2 cellular contexts compared by ENCODE assay signal in the genomic region with DNA sequence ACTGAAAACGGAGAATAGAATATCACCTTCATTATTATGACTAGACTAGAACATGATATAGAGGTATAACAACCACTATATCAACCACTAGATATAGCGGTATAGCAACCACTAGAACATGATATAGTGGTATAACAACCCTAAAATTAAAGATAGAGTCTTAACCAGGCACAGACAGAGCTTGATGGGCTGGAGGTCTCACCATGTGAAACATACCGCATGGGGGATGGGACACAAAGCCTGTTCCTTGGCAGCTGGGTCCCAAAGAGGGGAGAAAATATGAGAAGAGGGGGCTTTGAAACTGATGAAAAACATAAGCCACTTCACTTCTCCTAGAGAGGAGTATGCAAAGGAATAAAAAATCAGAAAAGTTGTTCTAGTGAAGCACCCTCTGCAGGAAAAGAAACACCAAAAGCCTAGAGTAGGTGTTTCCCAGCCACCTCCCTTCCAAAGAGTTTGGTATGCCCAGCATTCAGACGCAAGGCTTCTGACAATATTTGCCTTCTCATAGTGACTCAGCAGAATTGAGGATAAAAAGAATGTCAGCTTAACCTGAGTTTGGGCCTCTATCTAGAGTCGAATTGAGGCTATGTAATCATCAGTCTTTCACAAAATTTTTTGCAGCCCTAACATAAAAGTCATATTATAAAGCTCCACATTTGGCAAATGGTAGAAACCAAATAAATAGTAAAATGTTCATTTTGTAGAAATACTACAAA.
TF ChIP-seq lines count a peak whose summit lies in the region.

No MANE protein-coding gene starts in this region.

TF ChIP-seq in K562, 482 proteins besides CTCF, POLR2A, EP300 and RAD21:
- TF ChIP-seq ATF7 (IDR thresholded peaks at IDR 0.05) = peak; percentile 51; the same call in 1 of the 2 replicates
- TF ChIP-seq, protein P1, sequence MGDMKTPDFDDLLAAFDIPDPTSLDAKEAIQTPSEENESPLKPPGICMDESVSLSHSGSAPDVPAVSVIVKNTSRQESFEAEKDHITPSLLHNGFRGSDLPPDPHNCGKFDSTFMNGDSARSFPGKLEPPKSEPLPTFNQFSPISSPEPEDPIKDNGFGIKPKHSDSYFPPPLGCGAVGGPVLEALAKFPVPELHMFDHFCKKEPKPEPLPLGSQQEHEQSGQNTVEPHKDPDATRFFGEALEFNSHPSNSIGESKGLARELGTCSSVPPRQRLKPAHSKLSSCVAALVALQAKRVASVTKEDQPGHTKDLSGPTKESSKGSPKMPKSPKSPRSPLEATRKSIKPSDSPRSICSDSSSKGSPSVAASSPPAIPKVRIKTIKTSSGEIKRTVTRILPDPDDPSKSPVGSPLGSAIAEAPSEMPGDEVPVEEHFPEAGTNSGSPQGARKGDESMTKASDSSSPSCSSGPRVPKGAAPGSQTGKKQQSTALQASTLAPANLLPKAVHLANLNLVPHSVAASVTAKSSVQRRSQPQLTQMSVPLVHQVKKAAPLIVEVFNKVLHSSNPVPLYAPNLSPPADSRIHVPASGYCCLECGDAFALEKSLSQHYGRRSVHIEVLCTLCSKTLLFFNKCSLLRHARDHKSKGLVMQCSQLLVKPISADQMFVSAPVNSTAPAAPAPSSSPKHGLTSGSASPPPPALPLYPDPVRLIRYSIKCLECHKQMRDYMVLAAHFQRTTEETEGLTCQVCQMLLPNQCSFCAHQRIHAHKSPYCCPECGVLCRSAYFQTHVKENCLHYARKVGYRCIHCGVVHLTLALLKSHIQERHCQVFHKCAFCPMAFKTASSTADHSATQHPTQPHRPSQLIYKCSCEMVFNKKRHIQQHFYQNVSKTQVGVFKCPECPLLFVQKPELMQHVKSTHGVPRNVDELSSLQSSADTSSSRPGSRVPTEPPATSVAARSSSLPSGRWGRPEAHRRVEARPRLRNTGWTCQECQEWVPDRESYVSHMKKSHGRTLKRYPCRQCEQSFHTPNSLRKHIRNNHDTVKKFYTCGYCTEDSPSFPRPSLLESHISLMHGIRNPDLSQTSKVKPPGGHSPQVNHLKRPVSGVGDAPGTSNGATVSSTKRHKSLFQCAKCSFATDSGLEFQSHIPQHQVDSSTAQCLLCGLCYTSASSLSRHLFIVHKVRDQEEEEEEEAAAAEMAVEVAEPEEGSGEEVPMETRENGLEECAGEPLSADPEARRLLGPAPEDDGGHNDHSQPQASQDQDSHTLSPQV (IDR thresholded peaks at IDR 0.05) = peak; percentile 54; the same call in 1 of the 2 replicates
- peak; percentile 99 for TF ChIP-seq MAFG (tag; conservative IDR thresholded peaks at IDR 0.05)
- peak; percentile 99 for TF ChIP-seq ZNF316 (IDR thresholded peaks at IDR 0.05)
- TF ChIP-seq CHD2 (IDR thresholded peaks at IDR 0.05; ENCODE audit: low read depth, low read length) = no peak
- 0 out of 2 replicates have a peak, but pooled peaks have one; percentile 22 for TF ChIP-seq EP400 (IDR thresholded peaks at IDR 0.05)
- peak; percentile 98 for TF ChIP-seq MAFF (IDR thresholded peaks at IDR 0.05; ENCODE audit: low read length)
- TF ChIP-seq NFE2 (IDR thresholded peaks at IDR 0.05; ENCODE audit: low read depth) = peak; percentile 96
- TF ChIP-seq MTA1 (IDR thresholded peaks at IDR 0.05; ENCODE audit: borderline replicate concordance) = no peak
- peak; percentile 98 for TF ChIP-seq C11orf30 (IDR thresholded peaks at IDR 0.05; ENCODE audit: low read depth)
- TF ChIP-seq MAFK (IDR thresholded peaks at IDR 0.05; ENCODE audit: low read length) = peak; percentile 95
- TF ChIP-seq NFE2L1 (tag; IDR thresholded peaks at IDR 0.05; ENCODE audit: borderline replicate concordance, low read depth) = peak; percentile 96
- no peak for TF ChIP-seq MEF2D (tag; conservative IDR thresholded peaks at IDR 0.05; ENCODE audit: low read depth)
- TF ChIP-seq FOXK2 (conservative IDR thresholded peaks at IDR 0.05 in 1 of 2, IDR thresholded peaks at IDR 0.05 in 1 of 2; ENCODE audit: low read depth in 2 of 2) = 0 out of 4 replicates have a peak, but pooled peaks of 1 of the 2 experiments have one; percentile 20
- peak; percentile 98 for TF ChIP-seq BACH1 (tag; IDR thresholded peaks at IDR 0.05)
- TF ChIP-seq ZNF583 (CRISPR knock-in tag; IDR thresholded peaks at IDR 0.05) = no peak
- no peak; the same call in 1 of the 2 replicates for TF ChIP-seq JUND (IDR thresholded peaks at IDR 0.05; ENCODE audit: borderline replicate concordance, low read depth, low read length)
- peak; percentile 27; the same call in 1 of the 3 replicates for TF ChIP-seq JUND (tag; IDR thresholded peaks at IDR 0.05; ENCODE audit: borderline replicate concordance, low read depth, low read length)
- TF ChIP-seq FOXJ3 (CRISPR knock-in tag; IDR thresholded peaks at IDR 0.05) = no peak
- TF ChIP-seq, protein P2, sequence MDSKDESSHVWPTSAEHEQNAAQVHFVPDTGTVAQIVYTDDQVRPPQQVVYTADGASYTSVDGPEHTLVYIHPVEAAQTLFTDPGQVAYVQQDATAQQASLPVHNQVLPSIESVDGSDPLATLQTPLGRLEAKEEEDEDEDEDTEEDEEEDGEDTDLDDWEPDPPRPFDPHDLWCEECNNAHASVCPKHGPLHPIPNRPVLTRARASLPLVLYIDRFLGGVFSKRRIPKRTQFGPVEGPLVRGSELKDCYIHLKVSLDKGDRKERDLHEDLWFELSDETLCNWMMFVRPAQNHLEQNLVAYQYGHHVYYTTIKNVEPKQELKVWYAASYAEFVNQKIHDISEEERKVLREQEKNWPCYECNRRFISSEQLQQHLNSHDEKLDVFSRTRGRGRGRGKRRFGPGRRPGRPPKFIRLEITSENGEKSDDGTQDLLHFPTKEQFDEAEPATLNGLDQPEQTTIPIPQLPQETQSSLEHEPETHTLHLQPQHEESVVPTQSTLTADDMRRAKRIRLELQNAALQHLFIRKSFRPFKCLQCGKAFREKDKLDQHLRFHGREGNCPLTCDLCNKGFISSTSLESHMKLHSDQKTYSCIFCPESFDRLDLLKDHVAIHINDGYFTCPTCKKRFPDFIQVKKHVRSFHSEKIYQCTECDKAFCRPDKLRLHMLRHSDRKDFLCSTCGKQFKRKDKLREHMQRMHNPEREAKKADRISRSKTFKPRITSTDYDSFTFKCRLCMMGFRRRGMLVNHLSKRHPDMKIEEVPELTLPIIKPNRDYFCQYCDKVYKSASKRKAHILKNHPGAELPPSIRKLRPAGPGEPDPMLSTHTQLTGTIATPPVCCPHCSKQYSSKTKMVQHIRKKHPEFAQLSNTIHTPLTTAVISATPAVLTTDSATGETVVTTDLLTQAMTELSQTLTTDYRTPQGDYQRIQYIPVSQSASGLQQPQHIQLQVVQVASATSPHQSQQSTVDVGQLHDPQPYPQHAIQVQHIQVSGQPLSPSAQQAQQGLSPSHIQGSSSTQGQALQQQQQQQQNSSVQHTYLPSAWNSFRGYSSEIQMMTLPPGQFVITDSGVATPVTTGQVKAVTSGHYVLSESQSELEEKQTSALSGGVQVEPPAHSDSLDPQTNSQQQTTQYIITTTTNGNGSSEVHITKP (IDR thresholded peaks at IDR 0.05; ENCODE audit: partially characterized antibody) = peak; percentile 96
- peak; percentile 29; the same call in 1 of the 2 replicates for TF ChIP-seq DPF2 (IDR thresholded peaks at IDR 0.05)
- no peak for TF ChIP-seq CREB1 (IDR thresholded peaks at IDR 0.05)
- no peak for TF ChIP-seq CREB1 (CRISPR knock-in tag; IDR thresholded peaks at IDR 0.05)
TF ChIP-seq in K562: peak in this region for 15.

TF ChIP-seq in HepG2, 621 proteins besides CTCF, POLR2A, EP300 and RAD21 (continued from another document and continues in another):
- TF ChIP-seq SSRP1 (CRISPR knock-in tag; IDR thresholded peaks at IDR 0.05) (no peak), NFE2L2 (IDR thresholded peaks at IDR 0.05; ENCODE audit: low read length) (peak; percentile 97), MYC (CRISPR knock-in tag; IDR thresholded peaks at IDR 0.05; ENCODE audit: borderline replicate concordance) (no peak), ARNT2 (CRISPR knock-in tag; IDR thresholded peaks at IDR 0.05; ENCODE audit: low read depth) (no peak), ZNF672 (CRISPR knock-in tag; IDR thresholded peaks at IDR 0.05) (no peak), ZNF432 (CRISPR knock-in tag; IDR thresholded peaks at IDR 0.05; ENCODE audit: borderline replicate concordance) (no peak), MAFF (IDR thresholded peaks at IDR 0.05; ENCODE audit: low read depth, low read length) (peak; percentile 86), ZFP36L1 (CRISPR knock-in tag; IDR thresholded peaks at IDR 0.05) (no peak), ZSCAN20 (CRISPR knock-in tag; IDR thresholded peaks at IDR 0.05; ENCODE audit: borderline replicate concordance) (no peak), MAFK (conservative IDR thresholded peaks at IDR 0.05 in 1 of 2, IDR thresholded peaks at IDR 0.05 in 1 of 2; ENCODE audit: low read length in 2 of 2) (peak; percentile 86 to 94), MATR3 (CRISPR knock-in tag; IDR thresholded peaks at IDR 0.05) (no peak), NR3C1 (CRISPR knock-in tag; IDR thresholded peaks at IDR 0.05) (no peak), FOSL1 (CRISPR knock-in tag; IDR thresholded peaks at IDR 0.05; ENCODE audit: borderline replicate concordance) (no peak), ZNF775 (CRISPR knock-in tag; IDR thresholded peaks at IDR 0.05; ENCODE audit: borderline replicate concordance) (no peak), REL (CRISPR knock-in tag; conservative IDR thresholded peaks at IDR 0.05) (no peak), ZNF598 (CRISPR knock-in tag; IDR thresholded peaks at IDR 0.05; ENCODE audit: borderline replicate concordance) (no peak), DNMT3B (CRISPR knock-in tag; conservative IDR thresholded peaks at IDR 0.05) (no peak), ZNF674 (CRISPR knock-in tag; IDR thresholded peaks at IDR 0.05; ENCODE audit: low read depth) (no peak), NFKB2 (CRISPR knock-in tag; IDR thresholded peaks at IDR 0.05; ENCODE audit: borderline replicate concordance) (no peak), MAFG (CRISPR knock-in tag; IDR thresholded peaks at IDR 0.05) (peak; percentile 79), NFKBIZ (CRISPR knock-in tag; IDR thresholded peaks at IDR 0.05) (no peak), CCDC6 (CRISPR knock-in tag; IDR thresholded peaks at IDR 0.05) (no peak)
- TF ChIP-seq, protein P3, sequence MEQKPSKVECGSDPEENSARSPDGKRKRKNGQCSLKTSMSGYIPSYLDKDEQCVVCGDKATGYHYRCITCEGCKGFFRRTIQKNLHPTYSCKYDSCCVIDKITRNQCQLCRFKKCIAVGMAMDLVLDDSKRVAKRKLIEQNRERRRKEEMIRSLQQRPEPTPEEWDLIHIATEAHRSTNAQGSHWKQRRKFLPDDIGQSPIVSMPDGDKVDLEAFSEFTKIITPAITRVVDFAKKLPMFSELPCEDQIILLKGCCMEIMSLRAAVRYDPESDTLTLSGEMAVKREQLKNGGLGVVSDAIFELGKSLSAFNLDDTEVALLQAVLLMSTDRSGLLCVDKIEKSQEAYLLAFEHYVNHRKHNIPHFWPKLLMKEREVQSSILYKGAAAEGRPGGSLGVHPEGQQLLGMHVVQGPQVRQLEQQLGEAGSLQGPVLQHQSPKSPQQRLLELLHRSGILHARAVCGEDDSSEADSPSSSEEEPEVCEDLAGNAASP (CRISPR knock-in tag; IDR thresholded peaks at IDR 0.05; ENCODE audit: borderline replicate concordance) = no peak
- TF ChIP-seq, protein P4, sequence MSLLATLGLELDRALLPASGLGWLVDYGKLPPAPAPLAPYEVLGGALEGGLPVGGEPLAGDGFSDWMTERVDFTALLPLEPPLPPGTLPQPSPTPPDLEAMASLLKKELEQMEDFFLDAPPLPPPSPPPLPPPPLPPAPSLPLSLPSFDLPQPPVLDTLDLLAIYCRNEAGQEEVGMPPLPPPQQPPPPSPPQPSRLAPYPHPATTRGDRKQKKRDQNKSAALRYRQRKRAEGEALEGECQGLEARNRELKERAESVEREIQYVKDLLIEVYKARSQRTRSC (CRISPR knock-in tag; IDR thresholded peaks at IDR 0.05; ENCODE audit: low read depth) = no peak
- TF ChIP-seq, protein P5, sequence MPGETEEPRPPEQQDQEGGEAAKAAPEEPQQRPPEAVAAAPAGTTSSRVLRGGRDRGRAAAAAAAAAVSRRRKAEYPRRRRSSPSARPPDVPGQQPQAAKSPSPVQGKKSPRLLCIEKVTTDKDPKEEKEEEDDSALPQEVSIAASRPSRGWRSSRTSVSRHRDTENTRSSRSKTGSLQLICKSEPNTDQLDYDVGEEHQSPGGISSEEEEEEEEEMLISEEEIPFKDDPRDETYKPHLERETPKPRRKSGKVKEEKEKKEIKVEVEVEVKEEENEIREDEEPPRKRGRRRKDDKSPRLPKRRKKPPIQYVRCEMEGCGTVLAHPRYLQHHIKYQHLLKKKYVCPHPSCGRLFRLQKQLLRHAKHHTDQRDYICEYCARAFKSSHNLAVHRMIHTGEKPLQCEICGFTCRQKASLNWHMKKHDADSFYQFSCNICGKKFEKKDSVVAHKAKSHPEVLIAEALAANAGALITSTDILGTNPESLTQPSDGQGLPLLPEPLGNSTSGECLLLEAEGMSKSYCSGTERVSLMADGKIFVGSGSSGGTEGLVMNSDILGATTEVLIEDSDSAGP (CRISPR knock-in tag; IDR thresholded peaks at IDR 0.05; ENCODE audit: borderline replicate concordance) = no peak
- TF ChIP-seq, protein P6, sequence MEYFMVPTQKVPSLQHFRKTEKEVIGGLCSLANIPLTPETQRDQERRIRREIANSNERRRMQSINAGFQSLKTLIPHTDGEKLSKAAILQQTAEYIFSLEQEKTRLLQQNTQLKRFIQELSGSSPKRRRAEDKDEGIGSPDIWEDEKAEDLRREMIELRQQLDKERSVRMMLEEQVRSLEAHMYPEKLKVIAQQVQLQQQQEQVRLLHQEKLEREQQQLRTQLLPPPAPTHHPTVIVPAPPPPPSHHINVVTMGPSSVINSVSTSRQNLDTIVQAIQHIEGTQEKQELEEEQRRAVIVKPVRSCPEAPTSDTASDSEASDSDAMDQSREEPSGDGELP (IDR thresholded peaks at IDR 0.05; ENCODE audit: borderline replicate concordance, low read depth) = no peak
- TF ChIP-seq, protein P7, sequence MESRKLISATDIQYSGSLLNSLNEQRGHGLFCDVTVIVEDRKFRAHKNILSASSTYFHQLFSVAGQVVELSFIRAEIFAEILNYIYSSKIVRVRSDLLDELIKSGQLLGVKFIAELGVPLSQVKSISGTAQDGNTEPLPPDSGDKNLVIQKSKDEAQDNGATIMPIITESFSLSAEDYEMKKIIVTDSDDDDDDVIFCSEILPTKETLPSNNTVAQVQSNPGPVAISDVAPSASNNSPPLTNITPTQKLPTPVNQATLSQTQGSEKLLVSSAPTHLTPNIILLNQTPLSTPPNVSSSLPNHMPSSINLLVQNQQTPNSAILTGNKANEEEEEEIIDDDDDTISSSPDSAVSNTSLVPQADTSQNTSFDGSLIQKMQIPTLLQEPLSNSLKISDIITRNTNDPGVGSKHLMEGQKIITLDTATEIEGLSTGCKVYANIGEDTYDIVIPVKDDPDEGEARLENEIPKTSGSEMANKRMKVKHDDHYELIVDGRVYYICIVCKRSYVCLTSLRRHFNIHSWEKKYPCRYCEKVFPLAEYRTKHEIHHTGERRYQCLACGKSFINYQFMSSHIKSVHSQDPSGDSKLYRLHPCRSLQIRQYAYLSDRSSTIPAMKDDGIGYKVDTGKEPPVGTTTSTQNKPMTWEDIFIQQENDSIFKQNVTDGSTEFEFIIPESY (CRISPR knock-in tag; IDR thresholded peaks at IDR 0.05) = no peak
